In genomic region chr19:49387936-49388372, GRCh38 we compare ENCODE assay signal across 8 cellular contexts. TPM values are rescaled to one million over a fixed set of nuclear protein-coding genes. Genes with fewer than 3 reads are reported as not detected.
DNase-seq lines count a peak whose midpoint lies in the region; ATAC-seq and TF ChIP-seq lines count a peak whose summit lies in the region.

A gene with protein sequence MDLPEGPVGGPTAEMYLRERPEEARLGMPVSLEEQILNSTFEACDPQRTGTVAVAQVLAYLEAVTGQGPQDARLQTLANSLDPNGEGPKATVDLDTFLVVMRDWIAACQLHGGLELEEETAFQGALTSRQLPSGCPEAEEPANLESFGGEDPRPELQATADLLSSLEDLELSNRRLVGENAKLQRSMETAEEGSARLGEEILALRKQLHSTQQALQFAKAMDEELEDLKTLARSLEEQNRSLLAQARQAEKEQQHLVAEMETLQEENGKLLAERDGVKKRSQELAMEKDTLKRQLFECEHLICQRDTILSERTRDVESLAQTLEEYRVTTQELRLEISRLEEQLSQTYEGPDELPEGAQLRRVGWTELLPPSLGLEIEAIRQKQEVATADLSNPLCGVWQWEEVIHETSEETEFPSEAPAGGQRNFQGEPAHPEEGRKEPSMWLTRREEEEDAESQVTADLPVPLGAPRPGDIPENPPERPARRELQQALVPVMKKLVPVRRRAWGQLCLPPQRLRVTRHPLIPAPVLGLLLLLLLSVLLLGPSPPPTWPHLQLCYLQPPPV (plus strand): TSS chr19:49388249. CDS start chr19:49390884, 2,635 bp downstream.

- H3K36me3 ChIP-seq in MG63 = no peaks in the 10 kb centered on the region
- H3K36me3 ChIP-seq in psoas muscle (ENCODE audit: insufficient read depth in 1 of 2, low read depth in 1 of 2) = no peaks in the 10 kb centered on the region

- H3K9me3 Mint-ChIP-seq in activated CD4-positive, alpha-beta memory T cell treated with anti-CD3 and anti-CD28 coated beads, Interleukin-2, amount 10 ng/mL, durations not matched to agents 7 days and 5 days = peaks cover 3% of the 10 kb centered on the region

- H3K36me3 Mint-ChIP-seq in activated CD4-positive, alpha-beta memory T cell treated with anti-CD3 and anti-CD28 coated beads, Interleukin-2, amount 10 ng/mL, durations not matched to agents 7 days and 5 days (ENCODE audit: low read depth) = no peaks in the 10 kb centered on the region

- peak; percentile 34 for DNase-seq in MG63
- DNase-seq in activated CD4-positive, alpha-beta memory T cell treated with anti-CD3 and anti-CD28 coated beads, Interleukin-2, amount 10 ng/mL, durations not matched to agents 7 days and 5 days = peak; percentile 92
- DNase-seq in epithelial cell of esophagus (ENCODE audit: low read depth) = peak; percentile 59
- peak; percentile 83 to 92 for DNase-seq in psoas muscle
- peak; percentile 76 for DNase-seq in ureter (ENCODE audit: low spot score)
- DNase-seq in SHP77 (lab: John Stamatoyannopoulos, UW) = no peak

- ATAC-seq in psoas muscle = peak; percentile 58 to 91 (median 81)
- ATAC-seq in GM18520 (IDR thresholded peaks at IDR 0.05; ENCODE audit: unreplicated experiment) = no peak

- H3K4me1 ChIP-seq in psoas muscle = no peaks in the 10 kb centered on the region

- peaks cover 33% of the 10 kb centered on the region for H3K4me1 Mint-ChIP-seq in activated CD4-positive, alpha-beta memory T cell treated with anti-CD3 and anti-CD28 coated beads, Interleukin-2, amount 10 ng/mL, durations not matched to agents 7 days and 5 days

- H3K4me3 ChIP-seq in MG63 (no peak within 1 kb of the TSS), epithelial cell of esophagus (ENCODE audit: low read length) (peak within 1 kb of the TSS; percentile 21), psoas muscle (peak within 1 kb of the TSS; percentile 49)

- H3K9me3 ChIP-seq in MG63 (peaks cover 5% of the 10 kb centered on the region), psoas muscle (no peaks in the 10 kb centered on the region)

- 45 to 54% (median 50%) methylated on average over 37 to 40 of the region's 40 CpGs for WGBS in psoas muscle, 3 donors

- H3K27me3 ChIP-seq in MG63 = peaks cover 14% of the 10 kb centered on the region
- peaks cover 0 to 6% (median 5%) of the 10 kb centered on the region in 3 donors for H3K27me3 ChIP-seq in psoas muscle (ENCODE audit: insufficient read depth in 3 of 3, low read length in 2 of 3)

- H3K27ac ChIP-seq in C4-2B = peak within 1 kb of the TSS; percentile 63
- no peak within 1 kb of the TSS for H3K27ac ChIP-seq in psoas muscle

- H3K27me3 Mint-ChIP-seq in activated CD4-positive, alpha-beta memory T cell treated with anti-CD3 and anti-CD28 coated beads, Interleukin-2, amount 10 ng/mL, durations not matched to agents 7 days and 5 days = peaks cover 14% of the 10 kb centered on the region

- H3K27ac Mint-ChIP-seq in activated CD4-positive, alpha-beta memory T cell treated with anti-CD3 and anti-CD28 coated beads, Interleukin-2, amount 10 ng/mL, durations not matched to agents 7 days and 5 days = peak within 1 kb of the TSS; percentile 65

- TF ChIP-seq CTCF in C4-2B (conservative IDR thresholded peaks at IDR 0.05) (no peak), epithelial cell of esophagus (IDR thresholded peaks at IDR 0.05; ENCODE audit: insufficient read depth, low read depth, low read length, missing control alignments) (no peak), psoas muscle (IDR thresholded peaks at IDR 0.05) (no peak)

- intact Hi-C loops in psoas muscle (cut with DNase I) = no loop called here

- H3K4me3 Mint-ChIP-seq in activated CD4-positive, alpha-beta memory T cell treated with anti-CD3 and anti-CD28 coated beads, Interleukin-2, amount 10 ng/mL, durations not matched to agents 7 days and 5 days = peak within 1 kb of the TSS; percentile 62

- POLR2A ChIA-PET in activated CD4-positive, alpha-beta memory T cell treated with anti-CD3 and anti-CD28 coated beads, Interleukin-2, amount 10 ng/mL, durations not matched to agents 7 days and 5 days (lab: Charles Lee) = interaction anchor here (1.2 to 1.4 kb wide), 2 partner anchors 13 to 64 kb away, joined by 4 read pairs; partner anchors contain the start of gene PIH1D1

- CTCF ChIA-PET in activated CD4-positive, alpha-beta memory T cell treated with anti-CD3 and anti-CD28 coated beads, Interleukin-2, amount 10 ng/mL, durations not matched to agents 7 days and 5 days (lab: Charles Lee) = interaction anchor here (0.6 to 1.4 kb wide), 2 partner anchors 54 to 192 kb away, joined by 3 to 4 read pairs; no protein-coding TSS in a partner anchor

RNA-seq across cellular contexts. Expression of the gene that starts here (rescaled TPM):
- total RNA-seq in MG63 (2014; rRNA removed; shearing (Covaris generic); ENCODE audit: low replicate concordance) = not detected in 2 replicates
- under 1 TPM; 0.73 to 0.81 TPM for total RNA-seq in activated CD4-positive, alpha-beta memory T cell treated with anti-CD3 and anti-CD28 coated beads, Interleukin-2, amount 10 ng/mL, durations not matched to agents 7 days and 5 days
- not detected for total RNA-seq in psoas muscle
- not detected for polyA plus RNA-seq in psoas muscle
- not detected for total RNA-seq in ureter

Comparison
In these comparisons a context has a peak if more than half of its experiments do, and no peak if none do; other contexts are left out.
1. Peak in DNase-seq in MG63; RNA of the gene not detected or under 1 TPM.
2. Peak in DNase-seq in activated CD4-positive, alpha-beta memory T cell treated with anti-CD3 and anti-CD28 coated beads, Interleukin-2, amount 10 ng/mL, durations not matched to agents 7 days and 5 days; RNA of the gene not detected or under 1 TPM.
3. Peak in DNase-seq, ATAC-seq and H3K4me3 ChIP-seq in psoas muscle; RNA of the gene not detected or under 1 TPM.
4. Peak in DNase-seq in ureter; RNA of the gene not detected or under 1 TPM.